ENCODE assay signal across 1 cellular context in genomic region chr6:40251609-40252008, GRCh38.
TF ChIP-seq lines count a peak whose summit lies in the region.

No MANE protein-coding gene starts in this region.

TF ChIP-seq in GM12878, 131 proteins besides CTCF, POLR2A, EP300 and RAD21 (continued from another document):
- peak; percentile 65; the same call in 1 of the 2 replicates for TF ChIP-seq ZNF687 (IDR thresholded peaks at IDR 0.05)
- TF ChIP-seq NFYA (IDR thresholded peaks at IDR 0.05; ENCODE audit: borderline replicate concordance, low read depth, low read length), result no peak
- TF ChIP-seq RUNX3 (IDR thresholded peaks at IDR 0.05; ENCODE audit: low read length), result peak; percentile 58
- TF ChIP-seq BMI1 (IDR thresholded peaks at IDR 0.05; ENCODE audit: borderline replicate concordance), result 0 out of 2 replicates have a peak, but pooled peaks have one; percentile 30
- TF ChIP-seq MYC (IDR thresholded peaks at IDR 0.05; ENCODE audit: insufficient read depth, insufficient read length, insufficient replicate concordance, low read length, severe bottlenecking), result no peak
- no peak for TF ChIP-seq SREBF1 (IDR thresholded peaks at IDR 0.05; ENCODE audit: low read length)
- TF ChIP-seq TARDBP (IDR thresholded peaks at IDR 0.05; ENCODE audit: borderline replicate concordance), result no peak
- TF ChIP-seq ZNF384 (IDR thresholded peaks at IDR 0.05; ENCODE audit: borderline replicate concordance, low read depth, low read length), result no peak
- TF ChIP-seq IRF4 (IDR thresholded peaks at IDR 0.05; ENCODE audit: low read depth, low read length), result peak; percentile 62; the same call in 1 of the 2 replicates
- TF ChIP-seq MEF2A (IDR thresholded peaks at IDR 0.05; ENCODE audit: insufficient read depth, low read depth, low read length), result no peak
- TF ChIP-seq MTA2 (IDR thresholded peaks at IDR 0.05; ENCODE audit: low read depth), result peak; percentile 82
